Comparison of ENCODE assay signal across 1 cellular context in the genomic region with DNA sequence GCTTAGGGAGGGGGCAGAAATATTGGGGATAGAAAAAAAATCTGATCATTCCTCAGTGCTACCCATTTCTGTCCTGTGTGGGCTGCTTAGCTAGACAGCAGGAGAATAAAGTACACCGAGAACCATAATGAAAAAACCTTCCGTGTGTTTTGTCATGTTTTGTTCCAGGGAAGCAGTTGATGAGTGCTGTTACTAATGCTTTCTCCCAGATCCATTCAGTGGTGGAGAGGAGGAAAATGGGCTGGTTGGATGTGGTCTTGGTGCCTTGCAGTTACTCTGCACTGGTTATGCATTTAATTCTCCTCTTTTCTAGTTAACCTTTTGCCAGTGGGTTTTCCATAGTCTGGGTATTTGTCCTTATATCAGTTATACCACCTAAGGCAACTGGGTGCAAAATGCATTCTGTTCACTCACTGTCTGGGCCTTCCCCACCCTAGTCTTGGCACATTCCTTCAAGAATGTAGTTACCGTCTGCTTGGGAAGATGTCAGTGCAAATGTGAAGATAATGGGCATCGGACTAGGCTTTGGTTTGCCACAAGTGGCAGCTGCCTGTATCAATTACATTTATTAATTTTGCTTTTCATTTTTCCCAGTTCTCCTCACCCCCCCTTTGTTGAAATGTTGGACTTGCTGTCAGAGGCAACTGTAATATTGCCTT.
TF ChIP-seq lines count a peak whose summit lies in the region.

No MANE protein-coding gene starts in this region.

TF ChIP-seq in HEK293, 187 proteins besides CTCF, POLR2A, EP300 and RAD21:
- TF ChIP-seq ZNF223 (tag by site-specific recombination; IDR thresholded peaks at IDR 0.05) (no peak), ZNF239 (tag by site-specific recombination; IDR thresholded peaks at IDR 0.05) (no peak), ZNF169 (tag by site-specific recombination; IDR thresholded peaks at IDR 0.05) (no peak), IKZF3 (tag by site-specific recombination; IDR thresholded peaks at IDR 0.05) (0 out of 2 replicates have a peak, but pooled peaks have one; percentile 7)
- TF ChIP-seq, protein P1, sequence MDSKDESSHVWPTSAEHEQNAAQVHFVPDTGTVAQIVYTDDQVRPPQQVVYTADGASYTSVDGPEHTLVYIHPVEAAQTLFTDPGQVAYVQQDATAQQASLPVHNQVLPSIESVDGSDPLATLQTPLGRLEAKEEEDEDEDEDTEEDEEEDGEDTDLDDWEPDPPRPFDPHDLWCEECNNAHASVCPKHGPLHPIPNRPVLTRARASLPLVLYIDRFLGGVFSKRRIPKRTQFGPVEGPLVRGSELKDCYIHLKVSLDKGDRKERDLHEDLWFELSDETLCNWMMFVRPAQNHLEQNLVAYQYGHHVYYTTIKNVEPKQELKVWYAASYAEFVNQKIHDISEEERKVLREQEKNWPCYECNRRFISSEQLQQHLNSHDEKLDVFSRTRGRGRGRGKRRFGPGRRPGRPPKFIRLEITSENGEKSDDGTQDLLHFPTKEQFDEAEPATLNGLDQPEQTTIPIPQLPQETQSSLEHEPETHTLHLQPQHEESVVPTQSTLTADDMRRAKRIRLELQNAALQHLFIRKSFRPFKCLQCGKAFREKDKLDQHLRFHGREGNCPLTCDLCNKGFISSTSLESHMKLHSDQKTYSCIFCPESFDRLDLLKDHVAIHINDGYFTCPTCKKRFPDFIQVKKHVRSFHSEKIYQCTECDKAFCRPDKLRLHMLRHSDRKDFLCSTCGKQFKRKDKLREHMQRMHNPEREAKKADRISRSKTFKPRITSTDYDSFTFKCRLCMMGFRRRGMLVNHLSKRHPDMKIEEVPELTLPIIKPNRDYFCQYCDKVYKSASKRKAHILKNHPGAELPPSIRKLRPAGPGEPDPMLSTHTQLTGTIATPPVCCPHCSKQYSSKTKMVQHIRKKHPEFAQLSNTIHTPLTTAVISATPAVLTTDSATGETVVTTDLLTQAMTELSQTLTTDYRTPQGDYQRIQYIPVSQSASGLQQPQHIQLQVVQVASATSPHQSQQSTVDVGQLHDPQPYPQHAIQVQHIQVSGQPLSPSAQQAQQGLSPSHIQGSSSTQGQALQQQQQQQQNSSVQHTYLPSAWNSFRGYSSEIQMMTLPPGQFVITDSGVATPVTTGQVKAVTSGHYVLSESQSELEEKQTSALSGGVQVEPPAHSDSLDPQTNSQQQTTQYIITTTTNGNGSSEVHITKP (tag by site-specific recombination; IDR thresholded peaks at IDR 0.05): peak; percentile 63
